13 cellular contexts compared by ENCODE assay signal in the genomic region with DNA sequence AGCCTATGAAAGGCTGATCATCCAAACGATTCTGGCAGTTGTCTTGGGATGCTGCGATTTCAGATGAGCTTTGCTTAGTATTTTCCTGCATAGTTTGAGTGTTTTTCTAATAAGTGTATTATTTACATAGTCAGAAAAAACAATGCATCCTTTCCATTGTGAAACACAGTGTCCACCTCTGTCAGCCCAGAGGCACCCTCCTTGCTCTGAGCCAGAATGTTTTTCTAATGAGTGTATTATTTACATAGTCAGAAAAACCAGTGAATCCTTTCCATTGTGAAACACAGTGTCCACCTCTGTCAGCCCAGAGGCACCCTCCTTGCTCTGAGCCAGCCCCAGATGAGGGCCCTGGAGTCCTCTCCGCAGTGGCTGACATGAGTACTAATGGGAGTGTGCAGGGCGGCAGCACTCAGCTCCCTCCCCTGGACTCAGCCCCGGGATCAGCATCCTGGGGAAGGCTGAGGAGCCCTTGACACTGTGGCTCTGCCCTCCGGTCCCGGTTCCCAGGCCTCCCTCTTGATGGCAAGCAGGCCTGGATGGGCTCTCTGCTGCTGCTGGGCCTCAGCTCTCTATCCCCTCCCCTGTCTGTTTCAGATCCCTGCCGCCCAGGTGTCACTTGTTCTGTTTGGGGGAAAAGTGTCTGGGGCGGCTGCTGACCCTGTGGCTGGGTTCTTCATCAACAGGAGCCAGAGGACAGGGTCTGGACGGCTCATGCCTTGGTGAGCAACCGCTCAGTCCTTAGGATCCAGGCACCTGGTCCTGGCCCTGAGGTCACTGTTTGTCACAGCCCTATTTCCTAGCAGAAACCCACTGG. TPM values are rescaled to one million over a fixed set of nuclear protein-coding genes. Genes with fewer than 3 reads are reported as not detected.
DNase-seq lines count a peak whose midpoint lies in the region; ATAC-seq and TF ChIP-seq lines count a peak whose summit lies in the region.
"Had no signal": no experiment of that assay in that cellular context is flagged by ENCODE, and none has a peak within 500 bp of the region (broad histone marks: within the 10 kb centered on the region; RNA-seq: fewer than 3 reads in every experiment).

No MANE protein-coding gene starts in this region.

- peak overlapping the region; percentile 45; the same call in 1 of the 2 replicates for H3K4me2 ChIP-seq in SK-N-SH

- H3K36me3 ChIP-seq in SK-N-SH (replicated peaks in 1 of 2; ENCODE audit: control insufficient read depth in 1 of 2, insufficient read depth in 2 of 2, low read length in 1 of 2): no peaks in the 10 kb centered on the region
- H3K36me3 ChIP-seq: thyroid gland had no signal

- no peak for ATAC-seq in activated naive CD8-positive, alpha-beta T cell treated with anti-CD3 and anti-CD28 coated beads, Interleukin-2, amount 50 U/mL, for 24 hours
- no peak for ATAC-seq in GM21526 (IDR thresholded peaks at IDR 0.05; ENCODE audit: low FRiP score, unreplicated experiment)

- no peak overlapping the region for H3K4me3 ChIP-seq in SK-N-SH (ENCODE audit: low read depth in 2 of 2, low read length in 1 of 2)
- H3K4me3 ChIP-seq: lung, thyroid gland had no signal

- H3K9ac ChIP-seq in SK-N-SH: peak overlapping the region; percentile 38; the same call in 1 of the 2 replicates

- no peaks in the 10 kb centered on the region for H3F3A ChIP-seq in SK-N-SH (replicated peaks; ENCODE audit: insufficient read depth)

- peaks cover 5% of the 10 kb centered on the region for H3K4me1 Mint-ChIP-seq in activated naive CD8-positive, alpha-beta T cell treated with anti-CD3 and anti-CD28 coated beads, Interleukin-2, amount 50 U/mL, for 24 hours

- 63% methylated on average over 10 of the region's 11 CpGs for WGBS in SK-N-SH (ENCODE audit: low lambda C conversion rate)

- TF ChIP-seq EP300 in SK-N-SH (IDR thresholded peaks at IDR 0.05; ENCODE audit: borderline replicate concordance in 1 of 2, low read depth in 1 of 2, low read length in 1 of 2): no peak

- H3K27ac Mint-ChIP-seq in activated naive CD8-positive, alpha-beta T cell treated with anti-CD3 and anti-CD28 coated beads, Interleukin-2, amount 50 U/mL, for 24 hours: no peak overlapping the region

- POLR2A ChIA-PET in SK-N-SH (lab: Yijun Ruan, JAX): no interaction called here

- no peaks in the 10 kb centered on the region for H3K27me3 ChIP-seq in SK-N-SH (ENCODE audit: insufficient read depth)
- H3K27me3 ChIP-seq: thyroid gland had no signal

- peak overlapping the region in 1 of 2 experiments; percentile 82; a peak in 2 of 4 replicates for H3K27ac ChIP-seq in SK-N-SH (ENCODE audit: low read depth in 2 of 2, low read length in 1 of 2)
- H3K27ac ChIP-seq: C4-2B, thyroid gland had no signal

- H3K9me3 ChIP-seq in SK-N-SH: no peaks in the 10 kb centered on the region
- H3K9me3 ChIP-seq: thyroid gland had no signal

- H3K9me2 ChIP-seq in SK-N-SH: no peaks in the 10 kb centered on the region

- no peaks in the 10 kb centered on the region for H4K20me1 ChIP-seq in SK-N-SH (ENCODE audit: insufficient read depth)

- no peak for TF ChIP-seq RAD21 in SK-N-SH (IDR thresholded peaks at IDR 0.05; ENCODE audit: low read length)

- CTCF ChIA-PET in SK-N-SH (lab: Yijun Ruan, JAX): interaction anchor here (1.3 to 2.5 kb wide), 2 partner anchors 10 to 103 kb away, joined by 3 to 8 read pairs; no protein-coding TSS in a partner anchor

- H3K4me3 Mint-ChIP-seq in activated naive CD8-positive, alpha-beta T cell treated with anti-CD3 and anti-CD28 coated beads, Interleukin-2, amount 50 U/mL, for 24 hours: no peak overlapping the region

- no peak overlapping the region for H2AFZ ChIP-seq in SK-N-SH (ENCODE audit: low read depth)

- H3K36me3 Mint-ChIP-seq in activated naive CD8-positive, alpha-beta T cell treated with anti-CD3 and anti-CD28 coated beads, Interleukin-2, amount 50 U/mL, for 24 hours (ENCODE audit: low read depth): no peaks in the 10 kb centered on the region

- TF ChIP-seq CTCF in SK-N-SH (IDR thresholded peaks at IDR 0.05): no peak

- peaks cover 3 to 12% of the 10 kb centered on the region in 2 experiments; a peak in 3 of 4 replicates for H3K4me1 ChIP-seq in SK-N-SH (ENCODE audit: control insufficient read depth in 1 of 2, insufficient read depth in 2 of 2, low read depth in 1 of 2, low read length in 1 of 2)
- H3K4me1 ChIP-seq: thyroid gland had no signal

- no peaks in the 10 kb centered on the region for H3K79me2 ChIP-seq in SK-N-SH (ENCODE audit: insufficient read depth)

- no peaks in the 10 kb centered on the region for H3K9me3 Mint-ChIP-seq in activated naive CD8-positive, alpha-beta T cell treated with anti-CD3 and anti-CD28 coated beads, Interleukin-2, amount 50 U/mL, for 24 hours

- DNase-seq in SHP77 (lab: John Stamatoyannopoulos, UW) (peak; percentile 26 to 28), SHP77 treated with DMSO at 0.1 percent for 48 hours (lab: John Stamatoyannopoulos, UW) (no peak), SK-N-SH (peak; percentile 56), fibroblast of the conjunctiva (ENCODE audit: low read depth) (peak; percentile 43), stromal cell of bone marrow (ENCODE audit: low read depth) (peak; percentile 9)
- DNase-seq in activated naive CD4-positive, alpha-beta T cell (lab: John Stamatoyannopoulos, UW): no peak
- DNase-seq in activated naive CD8-positive, alpha-beta T cell treated with anti-CD3 and anti-CD28 coated beads, Interleukin-2, amount 50 U/mL, for 24 hours: no peak
- DNase-seq: NCI-H1092 treated with DMSO at 0.1 percent for 48 hours, T-helper 1 cell, thyroid gland had no signal

- H3K27me3 Mint-ChIP-seq in activated naive CD8-positive, alpha-beta T cell treated with anti-CD3 and anti-CD28 coated beads, Interleukin-2, amount 50 U/mL, for 24 hours: peaks cover 13% of the 10 kb centered on the region

TF ChIP-seq in SK-N-SH, 30 proteins besides CTCF, POLR2A, EP300 and RAD21 (continues in another document):
- TF ChIP-seq YY1 (IDR thresholded peaks at IDR 0.05; ENCODE audit: low read depth) (no peak), SMC3 (IDR thresholded peaks at IDR 0.05; ENCODE audit: low read depth, low read length) (no peak), CHD2 (IDR thresholded peaks at IDR 0.05; ENCODE audit: low read length, partially characterized antibody) (no peak), POLR2AphosphoS5 (IDR thresholded peaks at IDR 0.05; ENCODE audit: low read depth, low read length) (no peak), FOXJ3 (CRISPR knock-in tag; IDR thresholded peaks at IDR 0.05) (no peak), FOXM1 (IDR thresholded peaks at IDR 0.05; ENCODE audit: low read depth) (no peak), ELF1 (IDR thresholded peaks at IDR 0.05) (no peak), RXRA (IDR thresholded peaks at IDR 0.05; ENCODE audit: borderline replicate concordance, low read depth) (no peak), MEF2A (IDR thresholded peaks at IDR 0.05; ENCODE audit: borderline replicate concordance, low read depth) (no peak), FOSL2 (IDR thresholded peaks at IDR 0.05; ENCODE audit: borderline replicate concordance, low read depth) (no peak; the same call in 1 of the 2 replicates), EZH2phosphoT487 (IDR thresholded peaks at IDR 0.05; ENCODE audit: borderline replicate concordance, low read depth) (no peak)
- TF ChIP-seq, protein P1, sequence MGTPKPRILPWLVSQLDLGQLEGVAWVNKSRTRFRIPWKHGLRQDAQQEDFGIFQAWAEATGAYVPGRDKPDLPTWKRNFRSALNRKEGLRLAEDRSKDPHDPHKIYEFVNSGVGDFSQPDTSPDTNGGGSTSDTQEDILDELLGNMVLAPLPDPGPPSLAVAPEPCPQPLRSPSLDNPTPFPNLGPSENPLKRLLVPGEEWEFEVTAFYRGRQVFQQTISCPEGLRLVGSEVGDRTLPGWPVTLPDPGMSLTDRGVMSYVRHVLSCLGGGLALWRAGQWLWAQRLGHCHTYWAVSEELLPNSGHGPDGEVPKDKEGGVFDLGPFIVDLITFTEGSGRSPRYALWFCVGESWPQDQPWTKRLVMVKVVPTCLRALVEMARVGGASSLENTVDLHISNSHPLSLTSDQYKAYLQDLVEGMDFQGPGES (IDR thresholded peaks at IDR 0.05; ENCODE audit: low read depth, low read length): no peak
- TF ChIP-seq, protein P2, sequence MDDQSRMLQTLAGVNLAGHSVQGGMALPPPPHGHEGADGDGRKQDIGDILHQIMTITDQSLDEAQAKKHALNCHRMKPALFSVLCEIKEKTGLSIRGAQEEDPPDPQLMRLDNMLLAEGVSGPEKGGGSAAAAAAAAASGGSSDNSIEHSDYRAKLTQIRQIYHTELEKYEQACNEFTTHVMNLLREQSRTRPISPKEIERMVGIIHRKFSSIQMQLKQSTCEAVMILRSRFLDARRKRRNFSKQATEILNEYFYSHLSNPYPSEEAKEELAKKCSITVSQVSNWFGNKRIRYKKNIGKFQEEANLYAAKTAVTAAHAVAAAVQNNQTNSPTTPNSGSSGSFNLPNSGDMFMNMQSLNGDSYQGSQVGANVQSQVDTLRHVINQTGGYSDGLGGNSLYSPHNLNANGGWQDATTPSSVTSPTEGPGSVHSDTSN (IDR thresholded peaks at IDR 0.05): no peak
- TF ChIP-seq, protein P3, sequence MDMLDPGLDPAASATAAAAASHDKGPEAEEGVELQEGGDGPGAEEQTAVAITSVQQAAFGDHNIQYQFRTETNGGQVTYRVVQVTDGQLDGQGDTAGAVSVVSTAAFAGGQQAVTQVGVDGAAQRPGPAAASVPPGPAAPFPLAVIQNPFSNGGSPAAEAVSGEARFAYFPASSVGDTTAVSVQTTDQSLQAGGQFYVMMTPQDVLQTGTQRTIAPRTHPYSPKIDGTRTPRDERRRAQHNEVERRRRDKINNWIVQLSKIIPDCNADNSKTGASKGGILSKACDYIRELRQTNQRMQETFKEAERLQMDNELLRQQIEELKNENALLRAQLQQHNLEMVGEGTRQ (IDR thresholded peaks at IDR 0.05; ENCODE audit: borderline replicate concordance, low read depth, low read length): no peak

RNA-seq across cellular contexts. Expression of a gene that starts 5.9 kb away (rescaled TPM):
- polyA plus RNA-seq in SK-N-SH (2012; rRNA removed): 0.16 TPM in 1 of 2 replicates, not detected in the other
- 0.09 TPM in 2 replicates for polyA plus RNA-seq in SK-N-SH (2012; cell fraction: cytosol; rRNA removed)
- 0.25 and 0.38 TPM in 2 replicates for polyA plus RNA-seq in SK-N-SH (2012; cell fraction: nucleus; rRNA removed)

RNA-seq across cellular contexts. Expression of a gene that starts 31.4 kb away (rescaled TPM):
- polyA plus RNA-seq in SK-N-SH (2012; rRNA removed): 7.1 and 11.9 TPM in 2 replicates
- polyA plus RNA-seq in SK-N-SH (2012; cell fraction: cytosol; rRNA removed): 7.2 and 8.2 TPM in 2 replicates
- polyA plus RNA-seq in SK-N-SH (2012; cell fraction: nucleus; rRNA removed): 11.9 and 20.3 TPM in 2 replicates

RNA-seq across cellular contexts. Expression of a gene that starts 33.8 kb away (rescaled TPM):
- polyA plus RNA-seq in SK-N-SH (2012; rRNA removed): 69.7 and 72.4 TPM in 2 replicates
- 70.9 and 74.8 TPM in 2 replicates for polyA plus RNA-seq in SK-N-SH (2012; cell fraction: cytosol; rRNA removed)
- 35.5 and 45.1 TPM in 2 replicates for polyA plus RNA-seq in SK-N-SH (2012; cell fraction: nucleus; rRNA removed)

Comparison
In these comparisons a context has a peak if more than half of its experiments do, and no peak if none do; other contexts are left out.
1. DNase-seq: peak in SHP77 (2 of 2), SK-N-SH (single experiment), fibroblast of the conjunctiva (single experiment) and stromal cell of bone marrow (single experiment); none in SHP77 treated with DMSO at 0.1 percent for 48 hours (single experiment), activated naive CD4-positive, alpha-beta T cell (0 of 4) and activated naive CD8-positive, alpha-beta T cell treated with anti-CD3 and anti-CD28 coated beads, Interleukin-2, amount 50 U/mL, for 24 hours (single experiment).